Comparison of ENCODE assay signal across 8 cellular contexts in genomic region chr10:112446855-112447691, GRCh38. TPM values are rescaled to one million over a fixed set of nuclear protein-coding genes. Genes with fewer than 3 reads are reported as not detected.
DNase-seq lines count a peak whose midpoint lies in the region; ATAC-seq and TF ChIP-seq lines count a peak whose summit lies in the region.

Gene VTI1A, plus strand, starts transcription at chr10:112447215. Its CDS starts 159 bp downstream, at chr10:112447374.
A gene with protein sequence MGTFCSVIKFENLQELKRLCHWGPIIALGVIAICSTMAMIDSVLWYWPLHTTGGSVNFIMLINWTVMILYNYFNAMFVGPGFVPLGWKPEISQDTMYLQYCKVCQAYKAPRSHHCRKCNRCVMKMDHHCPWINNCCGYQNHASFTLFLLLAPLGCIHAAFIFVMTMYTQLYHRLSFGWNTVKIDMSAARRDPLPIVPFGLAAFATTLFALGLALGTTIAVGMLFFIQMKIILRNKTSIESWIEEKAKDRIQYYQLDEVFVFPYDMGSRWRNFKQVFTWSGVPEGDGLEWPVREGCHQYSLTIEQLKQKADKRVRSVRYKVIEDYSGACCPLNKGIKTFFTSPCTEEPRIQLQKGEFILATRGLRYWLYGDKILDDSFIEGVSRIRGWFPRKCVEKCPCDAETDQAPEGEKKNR (minus strand): TSS chr10:112446914. CDS start chr10:112445436, 1,478 bp downstream.

- H3K4me1 ChIP-seq in endodermal cell (ENCODE audit: control insufficient read depth, insufficient read depth, low read length) (no peaks in the 10 kb centered on the region), mesodermal cell (ENCODE audit: control insufficient read depth, insufficient read depth, low read length, poor library complexity, severe bottlenecking) (peaks cover 4% of the 10 kb centered on the region)

- H3K27ac ChIP-seq in endodermal cell (ENCODE audit: low read depth, low read length) (peak within 1 kb of the TSS; percentile 52), mesodermal cell (ENCODE audit: low read depth, low read length, severe bottlenecking) (peak within 1 kb of the TSS; percentile 91)

- TF ChIP-seq CTCF in endodermal cell (conservative IDR thresholded peaks at IDR 0.05), result peak; percentile 41

- CTCF ChIA-PET in activated CD8-positive, alpha-beta memory T cell treated with anti-CD3 and anti-CD28 coated beads, Interleukin-2, amount 10 ng/mL, durations not matched to agents 7 days and 5 days (lab: Charles Lee), result interaction anchor here (1.0 to 2.8 kb wide), 5 partner anchors 9 to 72 kb away, joined by 3 to 17 read pairs (median 10); no protein-coding TSS in a partner anchor

- peak within 1 kb of the TSS; percentile 91 for H3K9ac ChIP-seq in endodermal cell (ENCODE audit: extremely low read depth, low read length, poor library complexity, severe bottlenecking)

- no peaks in the 10 kb centered on the region for H3K27me3 Mint-ChIP-seq in activated CD8-positive, alpha-beta memory T cell treated with anti-CD3 and anti-CD28 coated beads, Interleukin-2, amount 10 ng/mL, durations not matched to agents 7 days and 5 days
- H3K27me3 Mint-ChIP-seq in endodermal cell (ENCODE audit: insufficient read depth), result no peaks in the 10 kb centered on the region

- H3K27me3 ChIP-seq in endodermal cell (ENCODE audit: control insufficient read depth, insufficient read depth, low read length, poor library complexity, severe bottlenecking), result no peaks in the 10 kb centered on the region

- H3K4me3 ChIP-seq in endodermal cell (ENCODE audit: low read length), result peak within 1 kb of the TSS; percentile 90
- peak within 1 kb of the TSS; percentile 87 for H3K4me3 ChIP-seq in mesodermal cell (ENCODE audit: extremely low read depth, insufficient read depth, low read length, poor library complexity, severe bottlenecking)

- H3K9me3 ChIP-seq in endodermal cell (ENCODE audit: control insufficient read depth, low read length) (no peaks in the 10 kb centered on the region), mesodermal cell (ENCODE audit: control insufficient read depth, low read length) (no peaks in the 10 kb centered on the region)

- peak; percentile 95 for ATAC-seq in GM19452 (IDR thresholded peaks at IDR 0.05; ENCODE audit: unreplicated experiment)
- peak; percentile 92 for ATAC-seq in activated CD8-positive, alpha-beta memory T cell treated with anti-CD3 and anti-CD28 coated beads, Interleukin-2, amount 10 ng/mL, durations not matched to agents 7 days and 5 days

- peak within 1 kb of the TSS; percentile 94 for H3K27ac Mint-ChIP-seq in activated CD8-positive, alpha-beta memory T cell treated with anti-CD3 and anti-CD28 coated beads, Interleukin-2, amount 10 ng/mL, durations not matched to agents 7 days and 5 days
- H3K27ac Mint-ChIP-seq in endodermal cell, result peak within 1 kb of the TSS; percentile 99

- H3K9me3 Mint-ChIP-seq in activated CD8-positive, alpha-beta memory T cell treated with anti-CD3 and anti-CD28 coated beads, Interleukin-2, amount 10 ng/mL, durations not matched to agents 7 days and 5 days (ENCODE audit: low read depth), result no peaks in the 10 kb centered on the region
- no peaks in the 10 kb centered on the region for H3K9me3 Mint-ChIP-seq in endodermal cell

- H3K36me3 ChIP-seq in endodermal cell (ENCODE audit: control insufficient read depth, insufficient read depth, low read length) (peaks cover 38% of the 10 kb centered on the region), mesodermal cell (ENCODE audit: control insufficient read depth, insufficient read depth, low read length) (peaks cover 49% of the 10 kb centered on the region)

- peaks cover 52% of the 10 kb centered on the region for H3K4me1 Mint-ChIP-seq in activated CD8-positive, alpha-beta memory T cell treated with anti-CD3 and anti-CD28 coated beads, Interleukin-2, amount 10 ng/mL, durations not matched to agents 7 days and 5 days
- peaks cover 10% of the 10 kb centered on the region for H3K4me1 Mint-ChIP-seq in endodermal cell

- 0 to 1% methylated on average over 39 to 63 of the region's 63 CpGs for WGBS in endodermal cell (ENCODE audit: insufficient coverage in 1 of 2, insufficient read length in 1 of 2), 2 experiments
- WGBS in mesodermal cell (ENCODE audit: insufficient coverage in 2 of 2), 2 experiments, result 0% methylated on average over 53 to 57 of the region's 63 CpGs

- peak within 1 kb of the TSS; percentile 93 for H3K4me3 Mint-ChIP-seq in activated CD8-positive, alpha-beta memory T cell treated with anti-CD3 and anti-CD28 coated beads, Interleukin-2, amount 10 ng/mL, durations not matched to agents 7 days and 5 days
- peak within 1 kb of the TSS; percentile 80 for H3K4me3 Mint-ChIP-seq in endodermal cell

- peaks cover 24% of the 10 kb centered on the region for H3K36me3 Mint-ChIP-seq in activated CD8-positive, alpha-beta memory T cell treated with anti-CD3 and anti-CD28 coated beads, Interleukin-2, amount 10 ng/mL, durations not matched to agents 7 days and 5 days
- H3K36me3 Mint-ChIP-seq in endodermal cell (ENCODE audit: low read depth), result peaks cover 22% of the 10 kb centered on the region

- DNase-seq in COLO668 (lab: John Stamatoyannopoulos, UW; ENCODE audit: unreplicated experiment) (peak; percentile 80), HK-2 (ENCODE audit: unreplicated experiment) (peak; percentile 90), NOMO-1 (lab: John Stamatoyannopoulos, UW; ENCODE audit: unreplicated experiment in 2 of 2) (peak; percentile 81 to 83), endodermal cell (peak; percentile 94)
- peak; percentile 91 for DNase-seq in activated CD8-positive, alpha-beta memory T cell treated with anti-CD3 and anti-CD28 coated beads, Interleukin-2, amount 10 ng/mL, durations not matched to agents 7 days and 5 days
- peak; percentile 73 to 75 for DNase-seq in stimulated activated CD8-positive, alpha-beta memory T cell treated with anti-CD3 and anti-CD28 coated beads, Interleukin-15, amount 100 ng/mL, for 48 hours (ENCODE audit: low read depth in 2 of 2)

RNA-seq across cellular contexts. Expression of gene VTI1A, which starts in this region (rescaled TPM):
- total RNA-seq in activated CD8-positive, alpha-beta memory T cell treated with anti-CD3 and anti-CD28 coated beads, Interleukin-2, amount 10 ng/mL, durations not matched to agents 7 days and 5 days, result 10 to 100 TPM; 39.0 to 54.6 TPM
- 10 to 100 TPM; 27.0 to 29.9 TPM for total RNA-seq in endodermal cell
- 14.6 TPM for polyA plus RNA-seq in endodermal cell (2013, experiment 1 of 2)
- polyA plus RNA-seq in endodermal cell (2013, experiment 2 of 2), result 13.4 TPM
- 10.5 TPM for polyA plus RNA-seq in mesodermal cell (2013, experiment 1 of 2)
- polyA plus RNA-seq in mesodermal cell (2013, experiment 2 of 2), result 14.1 TPM

RNA-seq across cellular contexts. Expression of the second gene that starts in this region (rescaled TPM):
- total RNA-seq in activated CD8-positive, alpha-beta memory T cell treated with anti-CD3 and anti-CD28 coated beads, Interleukin-2, amount 10 ng/mL, durations not matched to agents 7 days and 5 days, result 10 to 100 TPM; 44.2 to 48.1 TPM
- 10 to 100 TPM; 30.4 to 35.7 TPM for total RNA-seq in endodermal cell
- polyA plus RNA-seq in endodermal cell (2013, experiment 1 of 2), result 33.2 TPM
- 30.8 TPM for polyA plus RNA-seq in endodermal cell (2013, experiment 2 of 2)
- polyA plus RNA-seq in mesodermal cell (2013, experiment 1 of 2), result 21.5 TPM
- 23.4 TPM for polyA plus RNA-seq in mesodermal cell (2013, experiment 2 of 2)

Comparison
In these comparisons a context has a peak if more than half of its experiments do, and no peak if none do; other contexts are left out.
1. Peak in every context shown above with its lines: DNase-seq, ATAC-seq, H3K4me3 ChIP-seq and H3K27ac ChIP-seq.